Comparison of ENCODE assay signal across 1 cellular context in genomic region chr17:70366421-70366820, GRCh38.
TF ChIP-seq lines count a peak whose summit lies in the region.

No MANE protein-coding gene starts in this region.

TF ChIP-seq in HEK293T, 16 proteins besides CTCF, POLR2A, EP300 and RAD21 (continued from another document):
- TF ChIP-seq TARDBP (IDR thresholded peaks at IDR 0.05) (no peak), HDGF (IDR thresholded peaks at IDR 0.05; ENCODE audit: borderline replicate concordance) (no peak), SUZ12 (IDR thresholded peaks at IDR 0.05) (no peak), L3MBTL2 (conservative IDR thresholded peaks at IDR 0.05) (no peak), NFRKB (IDR thresholded peaks at IDR 0.05) (no peak), SP1 (IDR thresholded peaks at IDR 0.05) (no peak), FOXA1 (IDR thresholded peaks at IDR 0.05) (no peak), FOXK2 (IDR thresholded peaks at IDR 0.05) (no peak)
